Comparison of ENCODE assay signal across 12 cellular contexts in the genomic region with DNA sequence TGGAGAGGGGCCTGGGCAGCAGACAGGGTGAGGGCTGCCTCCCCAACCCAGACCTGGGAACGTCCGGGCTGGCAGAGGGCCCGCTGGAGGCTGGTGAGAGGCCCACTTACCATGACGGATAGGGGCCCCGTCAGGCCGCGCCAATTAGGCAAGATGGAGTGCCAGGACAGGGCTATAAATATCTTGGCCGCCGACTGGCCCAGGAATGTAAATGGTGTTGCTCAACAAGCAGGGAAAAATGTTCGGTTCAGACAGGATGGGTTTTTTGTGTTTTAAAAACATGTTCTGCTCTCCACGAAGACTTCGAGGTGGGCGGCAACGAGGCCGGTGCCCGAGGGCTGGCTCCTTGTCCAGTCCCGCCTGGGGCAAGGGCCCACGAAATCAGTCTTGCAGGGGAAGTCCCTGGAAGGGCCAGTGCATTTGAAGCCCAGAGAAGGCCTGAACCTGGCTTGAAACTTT. TPM values are rescaled to one million over a fixed set of nuclear protein-coding genes. Genes with fewer than 3 reads are reported as not detected.
DNase-seq lines count a peak whose midpoint lies in the region; ATAC-seq and TF ChIP-seq lines count a peak whose summit lies in the region.
"Had no signal": no experiment of that assay in that cellular context is flagged by ENCODE, and none has a peak within 500 bp of the region (broad histone marks: within the 10 kb centered on the region; RNA-seq: fewer than 3 reads in every experiment).

No MANE protein-coding gene starts in this region.

- H3K36me3 ChIP-seq in sigmoid colon: no peaks in the 10 kb centered on the region

- TF ChIP-seq POLR2A in sigmoid colon (IDR thresholded peaks at IDR 0.05): no peak

- intact Hi-C loops in left cardiac atrium (cut with DNase I): loop anchor here in 1 of 2 donors (10.0 kb wide), 1 partner anchor 63 kb away; no protein-coding TSS in a partner anchor
- intact Hi-C loops in sigmoid colon (cut with DNase I): no loop called here

- WGBS in sigmoid colon, 2 donors: 69 to 72% methylated on average over 18 of the region's 18 CpGs

- TF ChIP-seq CTCF in astrocyte of the cerebellum (IDR thresholded peaks at IDR 0.05; ENCODE audit: low read depth, low read length, missing control alignments) (no peak), sigmoid colon (IDR thresholded peaks at IDR 0.05) (no peak)

- H3K4me3 ChIP-seq in astrocyte of the cerebellum (ENCODE audit: low read depth, low read length) (no peak overlapping the region), sigmoid colon (no peak overlapping the region)

- no peaks in the 10 kb centered on the region for H3K27me3 ChIP-seq in sigmoid colon

- peak overlapping the region; percentile 56 to 84 (median 74) for H3K27ac ChIP-seq in sigmoid colon

- H3K4me1 ChIP-seq in sigmoid colon: peaks cover 0 to 38% (median 16%) of the 10 kb centered on the region in 4 donors

- TF ChIP-seq EP300 in sigmoid colon (IDR thresholded peaks at IDR 0.05): no peak

- peaks cover 0 to 6% (median 0%) of the 10 kb centered on the region in 4 donors for H3K9me3 ChIP-seq in sigmoid colon

- peak; percentile 91 for DNase-seq in AG20443 (ENCODE audit: low spot score)
- peak; percentile 60 for DNase-seq in astrocyte of the cerebellum (ENCODE audit: low read depth)
- DNase-seq in left cardiac atrium: peak; percentile 64
- peak; percentile 82 for DNase-seq in sigmoid colon
- no peak for DNase-seq in HuH-7.5 (ENCODE audit: low spot score)
- DNase-seq in T-helper 9 cell: no peak
- no peak for DNase-seq in putamen (ENCODE audit: low spot score)
- DNase-seq in central memory CD4-positive, alpha-beta T cell: no peak
- DNase-seq: activated naive CD4-positive, alpha-beta T cell treated with Interleukin-2 at 50 U/mL for 16 hours; C1 segment of cervical spinal cord; effector memory CD4-positive, alpha-beta T cell; NCI-H526 treated with DMSO at 0.1 percent for 48 hours had no signal

- peak; percentile 60 to 75 for ATAC-seq in left cardiac atrium

- in situ Hi-C loops in astrocyte of the cerebellum (cut with HindIII; ENCODE audit: low sequenced_read_pairs): no loop called here

RNA-seq across cellular contexts. Expression of gene ELN, which starts 35.8 kb away (rescaled TPM):
- 100 to 1,000 TPM in 1 of 2 donors, 10 to 100 TPM in 1; 91.7 to 166 TPM for total RNA-seq in left cardiac atrium
- total RNA-seq in sigmoid colon: 100 to 1,000 TPM in 1 of 4 donors, 10 to 100 TPM in 3; 13.3 to 174 (median 36.4) TPM
- polyA plus RNA-seq in sigmoid colon: 10 to 100 TPM in 1 of 3 donors, 1 to 10 TPM in 2; 2.5 to 41.2 (median 6.6) TPM

Comparison
In these comparisons a context has a peak if more than half of its experiments do, and no peak if none do; other contexts are left out.
1. DNase-seq: peak in AG20443 (single experiment), astrocyte of the cerebellum (single experiment), left cardiac atrium (single experiment) and sigmoid colon (single experiment); none in HuH-7.5 (single experiment), T-helper 9 cell (single experiment), putamen (single experiment) and central memory CD4-positive, alpha-beta T cell (single experiment).